23 cellular contexts compared by ENCODE assay signal in the genomic region with DNA sequence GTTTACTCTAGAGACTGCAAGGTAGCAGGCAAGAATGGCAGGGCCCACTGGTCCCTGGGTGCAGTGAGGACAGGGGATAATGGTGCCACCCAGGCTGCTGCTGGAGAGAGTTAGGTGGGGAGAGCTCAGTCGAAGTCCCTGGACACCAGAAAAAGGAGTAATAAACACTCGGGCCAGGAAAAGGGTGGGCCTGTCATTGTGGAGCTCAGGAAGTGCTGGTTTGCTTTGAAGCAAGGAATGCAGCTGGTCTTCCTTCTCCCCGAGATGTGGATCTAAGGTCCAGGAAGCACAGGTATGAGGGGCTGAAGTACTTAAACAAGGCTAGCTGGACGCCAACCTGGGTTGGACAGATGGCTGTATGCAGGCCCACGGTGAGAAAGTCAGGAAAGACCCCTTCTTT.
"Had no signal": no experiment of that assay in that cellular context is flagged by ENCODE, and none has a peak within 500 bp of the region (broad histone marks: within the 10 kb centered on the region; RNA-seq: fewer than 3 reads in every experiment).

No MANE protein-coding gene starts in this region.

- H3K27ac ChIP-seq: adrenal gland, breast epithelium, esophagus muscularis mucosa, stomach, suprapubic skin, tibial nerve, WERI-Rb-1 had no signal

- H3K27me3 ChIP-seq: adrenal gland, breast epithelium, esophagus muscularis mucosa, sigmoid colon, stomach, tibial nerve had no signal

- H3K4me1 ChIP-seq: adrenal gland, breast epithelium, esophagus muscularis mucosa, suprapubic skin, tibial nerve had no signal

- ATAC-seq: activated T-cell treated with anti-CD3 and anti-CD28 coated beads, Interleukin-2, amount 50 U/mL, for 4 hours; stimulated activated memory B cell treated with anti-CD40 and anti-IgM and Interleukin-4, amounts not matched to agents 10 μg/mL and 1 μg/mL and 100 μg/mL, for 72 hours; T-cell had no signal

- H3K9me3 ChIP-seq: adrenal gland, breast epithelium, esophagus muscularis mucosa, sigmoid colon, stomach, suprapubic skin, tibial nerve had no signal

- FAIRE-seq: astrocyte, frontal cortex had no signal

- H3K4me3 ChIP-seq: adrenal gland, breast epithelium, esophagus muscularis mucosa, sigmoid colon, smooth muscle cell, stomach, suprapubic skin, tibial nerve had no signal

- DNase-seq: activated CD4-positive, CD25-positive, alpha-beta regulatory T cell treated with anti-CD3 and anti-CD28 coated beads, Interleukin-2, amount 50 U/mL, for 72 hours; activated CD8-positive, alpha-beta memory T cell treated with anti-CD3 and anti-CD28 coated beads, Interleukin-2, amount 50 U/mL, for 48 hours; activated naive CD4-positive, alpha-beta T cell; activated T-cell treated with anti-CD3 and anti-CD28 coated beads, Interleukin-2, amount 50 U/mL, for 4 hours; effector CD4-positive, alpha-beta T cell; glutamatergic neuron; hypothalamus; nephron progenitor cell; posterior cingulate gyrus; sigmoid colon; stimulated activated CD4-positive, alpha-beta T cell treated with anti-CD3 and anti-CD28 coated beads, Interleukin-15, amount 100 ng/mL, for 24 hours; stomach; T-cell; WERI-Rb-1 had no signal

- H3K36me3 ChIP-seq: adrenal gland, breast epithelium, esophagus muscularis mucosa, sigmoid colon, stomach, suprapubic skin, tibial nerve, WERI-Rb-1 had no signal

- H3K4me2 ChIP-seq: smooth muscle cell had no signal
